15 cellular contexts compared by ENCODE assay signal in the genomic region with DNA sequence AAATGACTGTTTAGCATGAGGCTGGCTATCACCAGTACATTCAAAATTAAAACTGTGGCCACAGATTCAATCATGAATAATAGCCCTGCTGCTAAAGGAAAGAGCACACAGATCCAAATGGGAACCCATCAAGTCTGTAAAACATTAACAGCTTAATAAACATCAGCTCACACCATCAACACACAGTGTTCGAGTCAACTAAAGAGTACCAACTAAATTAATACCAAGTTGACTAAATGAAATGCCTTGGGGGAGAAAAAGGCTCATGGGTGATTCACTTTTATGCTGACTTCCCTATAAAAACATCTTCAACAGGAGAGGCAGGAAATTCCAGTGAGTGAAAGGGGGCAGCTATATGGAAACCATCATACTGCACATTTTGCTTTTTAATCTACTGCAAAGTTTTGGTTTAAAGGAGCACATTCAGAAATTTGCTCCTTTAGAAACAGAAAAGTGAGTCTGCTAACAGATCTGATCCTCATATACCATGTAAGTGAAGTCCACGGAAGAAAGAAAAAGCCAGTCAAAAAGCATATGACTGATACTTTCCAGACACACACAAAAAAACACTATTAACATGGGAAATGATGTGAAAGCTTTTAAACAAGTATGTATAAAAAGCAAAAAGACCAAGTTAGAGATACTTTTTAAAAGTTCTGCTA. TPM values are rescaled to one million over a fixed set of nuclear protein-coding genes. Genes with fewer than 3 reads are reported as not detected.
DNase-seq lines count a peak whose midpoint lies in the region; TF ChIP-seq lines count a peak whose summit lies in the region.
"Had no signal": no experiment of that assay in that cellular context is flagged by ENCODE, and none has a peak within 500 bp of the region (broad histone marks: within the 10 kb centered on the region; RNA-seq: fewer than 3 reads in every experiment).

No MANE protein-coding gene starts in this region.

- H3K4me3 ChIP-seq in choroid plexus epithelial cell (ENCODE audit: low read depth, low read length) (no peak overlapping the region), liver (ENCODE audit: low read depth in 1 of 3, low read length in 3 of 3) (peak overlapping the region in 2 of 3 donors; percentile 2 to 17)

- no peak overlapping the region for H3K9ac ChIP-seq in liver (ENCODE audit: low read depth in 1 of 2, low read length in 2 of 2)

- 35% methylated on average over 2 of the region's 2 CpGs for WGBS in liver

- no peaks in the 10 kb centered on the region for H3K36me3 ChIP-seq in liver (ENCODE audit: control insufficient read depth in 4 of 4, insufficient read depth in 3 of 4, low read depth in 1 of 4, low read length in 3 of 4)
- H3K36me3 ChIP-seq: BE2C, neutrophil had no signal

- no peaks in the 10 kb centered on the region for H3K27me3 ChIP-seq in liver (ENCODE audit: control insufficient read depth in 4 of 4, insufficient read depth in 4 of 4, low read length in 3 of 4)
- H3K27me3 ChIP-seq: BE2C, neutrophil had no signal

- no peaks in the 10 kb centered on the region for H3K9me3 ChIP-seq in liver (ENCODE audit: control insufficient read depth in 4 of 4, low read length in 3 of 4)
- H3K9me3 ChIP-seq: BE2C, neutrophil had no signal

- TF ChIP-seq CTCF in choroid plexus epithelial cell (conservative IDR thresholded peaks at IDR 0.05; ENCODE audit: low read depth, low read length) (no peak), liver (IDR thresholded peaks at IDR 0.05; ENCODE audit: low read depth, low read length, missing input control) (no peak)

- peaks cover 17 to 68% (median 45%) of the 10 kb centered on the region in 4 donors for H3K4me1 ChIP-seq in liver (ENCODE audit: control insufficient read depth in 4 of 4, insufficient read depth in 4 of 4, low read length in 3 of 4)
- H3K4me1 ChIP-seq: BE2C had no signal

- H3K27ac ChIP-seq in liver (ENCODE audit: low read depth in 1 of 2, low read length in 2 of 2) = peak overlapping the region; percentile 67 to 72
- H3K27ac ChIP-seq: neutrophil had no signal

- TF ChIP-seq RAD21 in liver (IDR thresholded peaks at IDR 0.05) = peak in 1 of 2 donors; percentile 22

- DNase-seq in AG08395 (ENCODE audit: low spot score) (peak; percentile 51), M059J (ENCODE audit: low read depth) (peak; percentile 89), choroid plexus epithelial cell (ENCODE audit: low read depth) (peak; percentile 45), nucleus accumbens (lab: John Stamatoyannopoulos, UW) (no peak), NCI-H2227 treated with DMSO at 0.1 percent for 48 hours (lab: John Stamatoyannopoulos, UW) (no peak), ecto neural progenitor cell (ENCODE audit: low spot score) (no peak), C1 segment of cervical spinal cord (lab: John Stamatoyannopoulos, UW) (no peak)
- DNase-seq: activated CD4-positive, alpha-beta T cell treated with anti-CD3 and anti-CD28 coated beads for 48 hours; activated naive CD4-positive, alpha-beta T cell treated with anti-CD3 and anti-CD28 coated beads, Interleukin-2, amount 50 U/mL, for 16 hours; BE2C; effector CD8-positive, alpha-beta T cell; SIG-M5; stimulated activated CD4-positive, alpha-beta T cell treated with anti-CD3 and anti-CD28 coated beads, Interleukin-4, amount 100 ng/mL, for 4 hours had no signal

TF ChIP-seq in liver, 16 proteins besides CTCF, POLR2A, EP300 and RAD21:
- TF ChIP-seq YY1 (IDR thresholded peaks at IDR 0.05) = peak; percentile 71
- no peak for TF ChIP-seq TAF1 (conservative IDR thresholded peaks at IDR 0.05)
- TF ChIP-seq JUND (IDR thresholded peaks at IDR 0.05) = peak in 1 of 2 donors; percentile 12
- no peak for TF ChIP-seq NR2F2 (IDR thresholded peaks at IDR 0.05)
- TF ChIP-seq FOXA1 (IDR thresholded peaks at IDR 0.05) = no peak
- TF ChIP-seq FOXA2 (IDR thresholded peaks at IDR 0.05) = peak; percentile 57
- TF ChIP-seq, protein P1, sequence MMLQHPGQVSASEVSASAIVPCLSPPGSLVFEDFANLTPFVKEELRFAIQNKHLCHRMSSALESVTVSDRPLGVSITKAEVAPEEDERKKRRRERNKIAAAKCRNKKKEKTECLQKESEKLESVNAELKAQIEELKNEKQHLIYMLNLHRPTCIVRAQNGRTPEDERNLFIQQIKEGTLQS (IDR thresholded peaks at IDR 0.05) = no peak
- no peak for TF ChIP-seq HNF4A (conservative IDR thresholded peaks at IDR 0.05)
- TF ChIP-seq RXRA (IDR thresholded peaks at IDR 0.05) = peak in 1 of 2 donors; percentile 19
- TF ChIP-seq, protein P2, sequence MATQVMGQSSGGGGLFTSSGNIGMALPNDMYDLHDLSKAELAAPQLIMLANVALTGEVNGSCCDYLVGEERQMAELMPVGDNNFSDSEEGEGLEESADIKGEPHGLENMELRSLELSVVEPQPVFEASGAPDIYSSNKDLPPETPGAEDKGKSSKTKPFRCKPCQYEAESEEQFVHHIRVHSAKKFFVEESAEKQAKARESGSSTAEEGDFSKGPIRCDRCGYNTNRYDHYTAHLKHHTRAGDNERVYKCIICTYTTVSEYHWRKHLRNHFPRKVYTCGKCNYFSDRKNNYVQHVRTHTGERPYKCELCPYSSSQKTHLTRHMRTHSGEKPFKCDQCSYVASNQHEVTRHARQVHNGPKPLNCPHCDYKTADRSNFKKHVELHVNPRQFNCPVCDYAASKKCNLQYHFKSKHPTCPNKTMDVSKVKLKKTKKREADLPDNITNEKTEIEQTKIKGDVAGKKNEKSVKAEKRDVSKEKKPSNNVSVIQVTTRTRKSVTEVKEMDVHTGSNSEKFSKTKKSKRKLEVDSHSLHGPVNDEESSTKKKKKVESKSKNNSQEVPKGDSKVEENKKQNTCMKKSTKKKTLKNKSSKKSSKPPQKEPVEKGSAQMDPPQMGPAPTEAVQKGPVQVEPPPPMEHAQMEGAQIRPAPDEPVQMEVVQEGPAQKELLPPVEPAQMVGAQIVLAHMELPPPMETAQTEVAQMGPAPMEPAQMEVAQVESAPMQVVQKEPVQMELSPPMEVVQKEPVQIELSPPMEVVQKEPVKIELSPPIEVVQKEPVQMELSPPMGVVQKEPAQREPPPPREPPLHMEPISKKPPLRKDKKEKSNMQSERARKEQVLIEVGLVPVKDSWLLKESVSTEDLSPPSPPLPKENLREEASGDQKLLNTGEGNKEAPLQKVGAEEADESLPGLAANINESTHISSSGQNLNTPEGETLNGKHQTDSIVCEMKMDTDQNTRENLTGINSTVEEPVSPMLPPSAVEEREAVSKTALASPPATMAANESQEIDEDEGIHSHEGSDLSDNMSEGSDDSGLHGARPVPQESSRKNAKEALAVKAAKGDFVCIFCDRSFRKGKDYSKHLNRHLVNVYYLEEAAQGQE (IDR thresholded peaks at IDR 0.05) = peak; percentile 21

RNA-seq across cellular contexts. Expression of a gene that starts 16.3 kb away (rescaled TPM):
- total RNA-seq in M059J (2014; rRNA removed; shearing (Covaris generic)) = 28.0 and 45.2 TPM in 2 replicates
- total RNA-seq in liver = 10 to 100 TPM; 64.7 to 95.3 TPM
- polyA plus RNA-seq in liver = 10 to 100 TPM; 13.7 to 20.4 TPM

RNA-seq across cellular contexts. Expression of a gene that starts 50.3 kb away (rescaled TPM):
- total RNA-seq in M059J (2014; rRNA removed; shearing (Covaris generic)) = 57.9 and 68.4 TPM in 2 replicates
- total RNA-seq in liver = 10 to 100 TPM; 37.7 to 43.7 TPM
- 10 to 100 TPM in 1 of 2 donors, 1 to 10 TPM in 1; 5.2 to 14.0 TPM for polyA plus RNA-seq in liver

Comparison
In these comparisons a context has a peak if more than half of its experiments do, and no peak if none do; other contexts are left out.
1. DNase-seq: peak in AG08395 (single experiment), M059J (single experiment) and choroid plexus epithelial cell (single experiment); none in nucleus accumbens (0 of 56), NCI-H2227 treated with DMSO at 0.1 percent for 48 hours (single experiment), ecto neural progenitor cell (single experiment) and C1 segment of cervical spinal cord (0 of 14).